20 cellular contexts compared by ENCODE assay signal in genomic region chr3:37695138-37695537, GRCh38.
DNase-seq lines count a peak whose midpoint lies in the region; FAIRE-seq and TF ChIP-seq lines count a peak whose summit lies in the region.
"Had no signal": no experiment of that assay in that cellular context is flagged by ENCODE, and none has a peak within 500 bp of the region (broad histone marks: within the 10 kb centered on the region; RNA-seq: fewer than 3 reads in every experiment).

No MANE protein-coding gene starts in this region.

- H2BK5ac ChIP-seq in mesendoderm (ENCODE audit: low read length), result no peak overlapping the region
- H2BK5ac ChIP-seq in trophoblast cell (ENCODE audit: low read depth, low read length, poor library complexity), result peak overlapping the region; percentile 4

- H3K23ac ChIP-seq in mesendoderm (ENCODE audit: low read length) (no peak overlapping the region), trophoblast cell (ENCODE audit: low read length) (no peak overlapping the region)

- H4K91ac ChIP-seq in trophoblast cell (ENCODE audit: low read depth, low read length), result no peak overlapping the region

- H3K36me3 ChIP-seq in mesendoderm (ENCODE audit: control insufficient read depth, insufficient read depth, low read length) (no peaks in the 10 kb centered on the region), trophoblast cell (ENCODE audit: control insufficient read depth in 1 of 2, insufficient read depth in 2 of 2, low read length in 2 of 2) (no peaks in the 10 kb centered on the region), thyroid gland (no peaks in the 10 kb centered on the region)
- H3K36me3 ChIP-seq: BLaER1 had no signal

- H3K14ac ChIP-seq in trophoblast cell (ENCODE audit: low read length), result no peak overlapping the region

- H3K9ac ChIP-seq in mesendoderm (ENCODE audit: low read length), result no peak overlapping the region
- no peak overlapping the region for H3K9ac ChIP-seq in trophoblast cell (ENCODE audit: low read length)
- H3K9ac ChIP-seq: BLaER1 had no signal

- no peaks in the 10 kb centered on the region for H3K27me3 ChIP-seq in mesendoderm (ENCODE audit: insufficient read depth, low read length, poor library complexity)
- H3K27me3 ChIP-seq in trophoblast cell (ENCODE audit: insufficient read depth, low read length), result no peaks in the 10 kb centered on the region
- H3K27me3 ChIP-seq in thyroid gland, result no peaks in the 10 kb centered on the region
- H3K27me3 ChIP-seq: BLaER1 had no signal

- no peak for FAIRE-seq in H54 (lab: Jason Lieb, UNC)
- FAIRE-seq: A204.1, G401.6, GM12892 had no signal

- H2BK15ac ChIP-seq in mesendoderm (replicated peaks; ENCODE audit: low read depth), result no peak overlapping the region

- H3K4ac ChIP-seq in mesendoderm (ENCODE audit: low read depth, low read length) (no peak overlapping the region), trophoblast cell (ENCODE audit: low read depth, low read length) (no peak overlapping the region)

- H3K79me1 ChIP-seq in mesendoderm (ENCODE audit: low read length) (no peaks in the 10 kb centered on the region), trophoblast cell (ENCODE audit: low read length) (peaks cover 6% of the 10 kb centered on the region)

- intact Hi-C loops in thyroid gland (cut with DNase I), result no loop called here

- no peak overlapping the region for H3K4me2 ChIP-seq in mesendoderm (ENCODE audit: low read length)
- H3K4me2 ChIP-seq in trophoblast cell (ENCODE audit: low read length), result no peak overlapping the region
- H3K4me2 ChIP-seq: BLaER1 had no signal

- TF ChIP-seq POLR2A in thyroid gland (IDR thresholded peaks at IDR 0.05) (no peak), H54 (IDR thresholded peaks at IDR 0.05; ENCODE audit: low read depth, low read length) (no peak)

- peak overlapping the region; percentile 7 for H2BK12ac ChIP-seq in trophoblast cell (ENCODE audit: low read length)

- no CpG with 5 or more reads among the region's 4 CpGs for WGBS in mesendoderm (ENCODE audit: extremely low coverage, insufficient coverage, low lambda C conversion rate)
- no CpG with 5 or more reads among the region's 4 CpGs for WGBS in trophoblast cell (ENCODE audit: extremely low coverage, insufficient coverage, insufficient read length)
- 82 to 92% methylated on average over 4 of the region's 4 CpGs for WGBS in thyroid gland, 2 donors

- peak overlapping the region; percentile 58 for H3K27ac ChIP-seq in VCaP
- no peak overlapping the region for H3K27ac ChIP-seq in mesendoderm (ENCODE audit: low read depth, low read length)
- H3K27ac ChIP-seq in trophoblast cell (ENCODE audit: low read depth, low read length), result no peak overlapping the region
- peak overlapping the region; percentile 78 to 85 (median 80) for H3K27ac ChIP-seq in thyroid gland
- H3K27ac ChIP-seq: 22Rv1, BLaER1, C4-2B had no signal

- no peak overlapping the region for H2AFZ ChIP-seq in trophoblast cell (ENCODE audit: insufficient read depth, low read length, poor library complexity)

- DNase-seq in mesendoderm, result no peak
- DNase-seq in trophoblast cell, result no peak
- DNase-seq in thyroid gland, result no peak
- no peak for DNase-seq in NCI-H345 (lab: John Stamatoyannopoulos, UW)
- DNase-seq in germinal center (ENCODE audit: low spot score), result no peak
- DNase-seq in H54 (ENCODE audit: insufficient read length, low spot score), result no peak
- DNase-seq: Caco-2; CD4-positive, CD25-positive, alpha-beta regulatory T cell; CD8-positive, alpha-beta T cell; DMS153; DND-41; GOT3; H7 had no signal

- H4K8ac ChIP-seq in mesendoderm (ENCODE audit: low read depth, low read length) (no peak overlapping the region), trophoblast cell (ENCODE audit: low read depth, low read length) (no peak overlapping the region)

- H4K5ac ChIP-seq in mesendoderm (ENCODE audit: low read length), result no peak overlapping the region

- no peak overlapping the region for H3K18ac ChIP-seq in mesendoderm (ENCODE audit: low read length)
- no peak overlapping the region for H3K18ac ChIP-seq in trophoblast cell (ENCODE audit: low read length)

- no peak for TF ChIP-seq CTCF in VCaP (conservative IDR thresholded peaks at IDR 0.05)
- no peak for TF ChIP-seq CTCF in thyroid gland (IDR thresholded peaks at IDR 0.05)

- no peak overlapping the region for H4K12ac ChIP-seq in trophoblast cell (ENCODE audit: low read depth, low read length)

- H3K56ac ChIP-seq in mesendoderm (ENCODE audit: low read length), result no peak overlapping the region

- H2BK120ac ChIP-seq in mesendoderm (ENCODE audit: low read depth, low read length) (no peak overlapping the region), trophoblast cell (ENCODE audit: insufficient read depth, low read length, poor library complexity) (no peak overlapping the region)

- no peaks in the 10 kb centered on the region for H3K79me2 ChIP-seq in mesendoderm (ENCODE audit: control insufficient read depth, insufficient read depth, low read length)
- no peaks in the 10 kb centered on the region for H3K79me2 ChIP-seq in trophoblast cell (ENCODE audit: control insufficient read depth, insufficient read depth, low read length, poor library complexity)

- H3K9me3 ChIP-seq in trophoblast cell (ENCODE audit: insufficient read depth, low read depth, low read length) (peaks cover 2% of the 10 kb centered on the region), thyroid gland (no peaks in the 10 kb centered on the region)
- H3K9me3 ChIP-seq: BLaER1, Caco-2 had no signal

- H3K4me1 ChIP-seq in mesendoderm (ENCODE audit: control insufficient read depth, low read depth, low read length) (peaks cover 3% of the 10 kb centered on the region), trophoblast cell (ENCODE audit: control insufficient read depth in 1 of 2, insufficient read depth in 2 of 2, low read length in 2 of 2) (peaks cover 18 to 27% of the 10 kb centered on the region in 2 experiments), thyroid gland (peaks cover 55 to 63% of the 10 kb centered on the region in 2 donors)
- H3K4me1 ChIP-seq: BLaER1 had no signal

- H3K4me3 ChIP-seq in mesendoderm (ENCODE audit: low read length), result no peak overlapping the region
- no peak overlapping the region for H3K4me3 ChIP-seq in trophoblast cell (ENCODE audit: low read depth, low read length)
- H3K4me3 ChIP-seq in thyroid gland (replicated peaks in 1 of 3), result no peak overlapping the region
- H3K4me3 ChIP-seq: BLaER1 had no signal

- H2AK5ac ChIP-seq in mesendoderm (ENCODE audit: low read length) (peak overlapping the region; percentile 46), trophoblast cell (ENCODE audit: low read length) (no peak overlapping the region)

Comparison
In these comparisons a context has a peak if more than half of its experiments do, and no peak if none do; other contexts are left out.
1. H3K27ac ChIP-seq: peak in VCaP (single experiment) and thyroid gland (3 of 3); none in mesendoderm (single experiment) and trophoblast cell (single experiment).